ENCODE assay signal across 16 cellular contexts in genomic region chrX:130834830-130835229, GRCh38.
A peak's percentile ranks its signal among the peaks of the same experiment; 100 is the strongest.
DNase-seq lines count a peak whose midpoint lies in the region; ATAC-seq and TF ChIP-seq lines count a peak whose summit lies in the region.
"Had no signal": no experiment of that assay in that cellular context is flagged by ENCODE, and none has a peak within 500 bp of the region (broad histone marks: within the 10 kb centered on the region; RNA-seq: fewer than 3 reads in every experiment).

No MANE protein-coding gene starts in this region.

- H3K9me3 Mint-ChIP-seq in activated CD4-positive, alpha-beta T cell treated with anti-CD3 and anti-CD28 coated beads, Interleukin-2, amount 10 ng/mL, durations not matched to agents 7 days and 5 days, result no peaks in the 10 kb centered on the region
- no peaks in the 10 kb centered on the region for H3K9me3 Mint-ChIP-seq in activated CD4-positive, alpha-beta T cell treated with anti-CD3 and anti-CD28 coated beads, Interleukin-2, amount 10 ng/mL, durations not matched to agents 24 days and 14 days
- H3K9me3 Mint-ChIP-seq in WTC11, result no peaks in the 10 kb centered on the region
- H3K9me3 Mint-ChIP-seq: CD4-positive, CD25-positive, alpha-beta regulatory T cell; H9 had no signal

- no peaks in the 10 kb centered on the region for H3K4me1 Mint-ChIP-seq in activated CD4-positive, alpha-beta T cell treated with anti-CD3 and anti-CD28 coated beads, Interleukin-2, amount 10 ng/mL, durations not matched to agents 7 days and 5 days
- peaks cover 4% of the 10 kb centered on the region for H3K4me1 Mint-ChIP-seq in activated CD4-positive, alpha-beta T cell treated with anti-CD3 and anti-CD28 coated beads, Interleukin-2, amount 10 ng/mL, durations not matched to agents 24 days and 14 days
- H3K4me1 Mint-ChIP-seq in WTC11, result peaks cover 44% of the 10 kb centered on the region

- TF ChIP-seq CTCF in WTC11 (IDR thresholded peaks at IDR 0.05), result no peak
- no peak for TF ChIP-seq CTCF in neutrophil (IDR thresholded peaks at IDR 0.05)

- no peaks in the 10 kb centered on the region for H3K36me3 Mint-ChIP-seq in activated CD4-positive, alpha-beta T cell treated with anti-CD3 and anti-CD28 coated beads, Interleukin-2, amount 10 ng/mL, durations not matched to agents 7 days and 5 days (ENCODE audit: low read depth)
- no peaks in the 10 kb centered on the region for H3K36me3 Mint-ChIP-seq in activated CD4-positive, alpha-beta T cell treated with anti-CD3 and anti-CD28 coated beads, Interleukin-2, amount 10 ng/mL, durations not matched to agents 24 days and 14 days (ENCODE audit: low read depth)
- no peaks in the 10 kb centered on the region for H3K36me3 Mint-ChIP-seq in WTC11
- H3K36me3 Mint-ChIP-seq: CD4-positive, CD25-positive, alpha-beta regulatory T cell had no signal

- POLR2A ChIA-PET in activated CD4-positive, alpha-beta T cell treated with anti-CD3 and anti-CD28 coated beads, Interleukin-2, amount 10 ng/mL, durations not matched to agents 7 days and 5 days (lab: Charles Lee), result no interaction called here
- POLR2A ChIA-PET in WTC11 (lab: Charles Lee), result no interaction called here

- H3K27ac Mint-ChIP-seq in activated CD4-positive, alpha-beta T cell treated with anti-CD3 and anti-CD28 coated beads, Interleukin-2, amount 10 ng/mL, durations not matched to agents 7 days and 5 days, result peak overlapping the region; percentile 57
- no peak overlapping the region for H3K27ac Mint-ChIP-seq in activated CD4-positive, alpha-beta T cell treated with anti-CD3 and anti-CD28 coated beads, Interleukin-2, amount 10 ng/mL, durations not matched to agents 24 days and 14 days
- peak overlapping the region; percentile 86; the same call in 1 of the 2 replicates for H3K27ac Mint-ChIP-seq in WTC11
- H3K27ac Mint-ChIP-seq: CD4-positive, CD25-positive, alpha-beta regulatory T cell had no signal

- no peak overlapping the region for H3K4me3 ChIP-seq in HUES48 (ENCODE audit: low read depth, low read length)
- H3K4me3 ChIP-seq in neutrophil (ENCODE audit: low read depth in 1 of 2, low read length in 1 of 2), result no peak overlapping the region
- H3K4me3 ChIP-seq: BLaER1 treated with 17β-estradiol and CSF1 and Interleukin-3, amounts not matched to agents 10 nM and 100 nM; GM12878 had no signal

- no peak overlapping the region for H3K4me3 Mint-ChIP-seq in activated CD4-positive, alpha-beta T cell treated with anti-CD3 and anti-CD28 coated beads, Interleukin-2, amount 10 ng/mL, durations not matched to agents 7 days and 5 days
- no peak overlapping the region for H3K4me3 Mint-ChIP-seq in activated CD4-positive, alpha-beta T cell treated with anti-CD3 and anti-CD28 coated beads, Interleukin-2, amount 10 ng/mL, durations not matched to agents 24 days and 14 days
- H3K4me3 Mint-ChIP-seq in WTC11, result no peak overlapping the region
- H3K4me3 Mint-ChIP-seq: CD4-positive, CD25-positive, alpha-beta regulatory T cell; H9 had no signal

- ATAC-seq in WTC11, result no peak
- ATAC-seq in GM19328 (IDR thresholded peaks at IDR 0.05; ENCODE audit: unreplicated experiment), result no peak
- ATAC-seq: GM12878 had no signal

- intact Hi-C loops in activated CD4-positive, alpha-beta T cell treated with anti-CD3 and anti-CD28 coated beads, Interleukin-2, amount 10 ng/mL, durations not matched to agents 24 days and 14 days (cut with micrococcal nuclease), result no loop called here

- H3K4me1 ChIP-seq in HUES48 (ENCODE audit: control insufficient read depth, insufficient read depth, low read length) (peaks cover 30% of the 10 kb centered on the region), neutrophil (ENCODE audit: control insufficient read depth in 1 of 2, insufficient read depth in 1 of 2, low read depth in 1 of 2, low read length in 1 of 2) (peaks cover 40 to 47% of the 10 kb centered on the region in 2 experiments)

- H3K27me3 ChIP-seq in HUES48 (ENCODE audit: control insufficient read depth, insufficient read depth, low read length), result peaks cover 8% of the 10 kb centered on the region
- H3K27me3 ChIP-seq in neutrophil, result no peaks in the 10 kb centered on the region

- DNase-seq in activated CD4-positive, alpha-beta T cell treated with anti-CD3 and anti-CD28 coated beads, Interleukin-2, amount 10 ng/mL, durations not matched to agents 7 days and 5 days, result no peak
- DNase-seq in activated CD4-positive, alpha-beta T cell treated with anti-CD3 and anti-CD28 coated beads, Interleukin-2, amount 10 ng/mL, durations not matched to agents 24 days and 14 days, result no peak
- DNase-seq in WTC11 (ENCODE audit: low spot score) (no peak), NCI-H1105 treated with DMSO at 0.1 percent for 48 hours (lab: John Stamatoyannopoulos, UW) (no peak)
- DNase-seq in effector CD8-positive, alpha-beta T cell (lab: John Stamatoyannopoulos, UW), result no peak
- DNase-seq: 8988T; AML-193; CD4-positive, CD25-positive, alpha-beta regulatory T cell; DMS 273 treated with DMSO at 0.1 percent for 48 hours; GOT3 had no signal

- H3K36me3 ChIP-seq in HUES48 (ENCODE audit: control insufficient read depth, insufficient read depth, low read length), result no peaks in the 10 kb centered on the region
- H3K36me3 ChIP-seq in neutrophil, result no peaks in the 10 kb centered on the region
- H3K36me3 ChIP-seq: BLaER1 treated with 17β-estradiol and CSF1 and Interleukin-3, amounts not matched to agents 10 nM and 100 nM had no signal

- CTCF ChIA-PET in activated CD4-positive, alpha-beta T cell treated with anti-CD3 and anti-CD28 coated beads, Interleukin-2, amount 10 ng/mL, durations not matched to agents 7 days and 5 days (lab: Charles Lee), result interaction anchor here (0.5 kb wide), 1 partner anchor 700 kb away, joined by 3 read pairs; no protein-coding TSS in a partner anchor
- CTCF ChIA-PET in WTC11 (lab: Charles Lee), result interaction anchor here (0.9 kb wide), 1 partner anchor 259 kb away, joined by 6 read pairs; no protein-coding TSS in a partner anchor

- H3K9me3 ChIP-seq in HUES48 (ENCODE audit: control insufficient read depth, insufficient read depth, low read length) (no peaks in the 10 kb centered on the region), neutrophil (no peaks in the 10 kb centered on the region)
- H3K9me3 ChIP-seq: BLaER1 treated with 17β-estradiol and CSF1 and Interleukin-3, amounts not matched to agents 10 nM and 100 nM had no signal

- no peaks in the 10 kb centered on the region for H3K27me3 Mint-ChIP-seq in activated CD4-positive, alpha-beta T cell treated with anti-CD3 and anti-CD28 coated beads, Interleukin-2, amount 10 ng/mL, durations not matched to agents 7 days and 5 days
- no peaks in the 10 kb centered on the region for H3K27me3 Mint-ChIP-seq in activated CD4-positive, alpha-beta T cell treated with anti-CD3 and anti-CD28 coated beads, Interleukin-2, amount 10 ng/mL, durations not matched to agents 24 days and 14 days
- no peaks in the 10 kb centered on the region for H3K27me3 Mint-ChIP-seq in WTC11 (ENCODE audit: low read depth)
- H3K27me3 Mint-ChIP-seq: CD4-positive, CD25-positive, alpha-beta regulatory T cell had no signal

- no peak overlapping the region for H3K9ac ChIP-seq in HUES48 (ENCODE audit: low read depth, low read length)
- H3K9ac ChIP-seq: BLaER1 treated with 17β-estradiol and CSF1 and Interleukin-3, amounts not matched to agents 10 nM and 100 nM had no signal

- H3K27ac ChIP-seq in HUES48 (ENCODE audit: low read depth, low read length) (peak overlapping the region; percentile 21), neutrophil (peak overlapping the region; percentile 78)

TF ChIP-seq in WTC11, 78 proteins besides CTCF, POLR2A, EP300 and RAD21 (continues in another document):
- TF ChIP-seq JUN (CRISPR knock-in tag; IDR thresholded peaks at IDR 0.05) (no peak), KAT7 (CRISPR knock-in tag; IDR thresholded peaks at IDR 0.05; ENCODE audit: borderline replicate concordance) (no peak), ELF4 (CRISPR knock-in tag; IDR thresholded peaks at IDR 0.05; ENCODE audit: low read depth) (no peak), ZMAT4 (CRISPR knock-in tag; IDR thresholded peaks at IDR 0.05) (no peak), CREB1 (CRISPR knock-in tag; IDR thresholded peaks at IDR 0.05) (no peak), IRF2 (CRISPR knock-in tag; IDR thresholded peaks at IDR 0.05; ENCODE audit: borderline replicate concordance, low read depth) (no peak), CBFB (CRISPR knock-in tag; IDR thresholded peaks at IDR 0.05; ENCODE audit: low read depth) (no peak), TCF7 (CRISPR knock-in tag; IDR thresholded peaks at IDR 0.05; ENCODE audit: low read depth) (no peak), SOX15 (CRISPR knock-in tag; IDR thresholded peaks at IDR 0.05) (no peak), PRRX2 (CRISPR knock-in tag; IDR thresholded peaks at IDR 0.05) (no peak), TEAD1 (CRISPR knock-in tag; IDR thresholded peaks at IDR 0.05) (no peak)
- TF ChIP-seq, protein P1, sequence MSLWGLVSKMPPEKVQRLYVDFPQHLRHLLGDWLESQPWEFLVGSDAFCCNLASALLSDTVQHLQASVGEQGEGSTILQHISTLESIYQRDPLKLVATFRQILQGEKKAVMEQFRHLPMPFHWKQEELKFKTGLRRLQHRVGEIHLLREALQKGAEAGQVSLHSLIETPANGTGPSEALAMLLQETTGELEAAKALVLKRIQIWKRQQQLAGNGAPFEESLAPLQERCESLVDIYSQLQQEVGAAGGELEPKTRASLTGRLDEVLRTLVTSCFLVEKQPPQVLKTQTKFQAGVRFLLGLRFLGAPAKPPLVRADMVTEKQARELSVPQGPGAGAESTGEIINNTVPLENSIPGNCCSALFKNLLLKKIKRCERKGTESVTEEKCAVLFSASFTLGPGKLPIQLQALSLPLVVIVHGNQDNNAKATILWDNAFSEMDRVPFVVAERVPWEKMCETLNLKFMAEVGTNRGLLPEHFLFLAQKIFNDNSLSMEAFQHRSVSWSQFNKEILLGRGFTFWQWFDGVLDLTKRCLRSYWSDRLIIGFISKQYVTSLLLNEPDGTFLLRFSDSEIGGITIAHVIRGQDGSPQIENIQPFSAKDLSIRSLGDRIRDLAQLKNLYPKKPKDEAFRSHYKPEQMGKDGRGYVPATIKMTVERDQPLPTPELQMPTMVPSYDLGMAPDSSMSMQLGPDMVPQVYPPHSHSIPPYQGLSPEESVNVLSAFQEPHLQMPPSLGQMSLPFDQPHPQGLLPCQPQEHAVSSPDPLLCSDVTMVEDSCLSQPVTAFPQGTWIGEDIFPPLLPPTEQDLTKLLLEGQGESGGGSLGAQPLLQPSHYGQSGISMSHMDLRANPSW (CRISPR knock-in tag; conservative IDR thresholded peaks at IDR 0.05; ENCODE audit: low read depth), result no peak
